Comparison of ENCODE assay signal across 12 cellular contexts in genomic region chr1:209815931-209816338, GRCh38. TPM values are rescaled to one million over a fixed set of nuclear protein-coding genes. Genes with fewer than 3 reads are reported as not detected.
DNase-seq lines count a peak whose midpoint lies in the region; ATAC-seq and TF ChIP-seq lines count a peak whose summit lies in the region.
"Had no signal": no experiment of that assay in that cellular context is flagged by ENCODE, and none has a peak within 500 bp of the region (broad histone marks: within the 10 kb centered on the region; RNA-seq: fewer than 3 reads in every experiment).

No MANE protein-coding gene starts in this region.

- peak overlapping the region; percentile 74 for H3K27ac Mint-ChIP-seq in activated T-helper 17 cell treated with anti-CD3 and anti-CD28 coated beads, Interleukin-2, amount 50 U/mL, for 72 hours
- H3K27ac Mint-ChIP-seq in osteocyte (ENCODE audit: unreplicated experiment) = no peak overlapping the region

- H3K27me3 Mint-ChIP-seq in activated T-helper 17 cell treated with anti-CD3 and anti-CD28 coated beads, Interleukin-2, amount 50 U/mL, for 72 hours = peaks cover 1% of the 10 kb centered on the region
- peaks cover 37% of the 10 kb centered on the region for H3K27me3 Mint-ChIP-seq in osteocyte (ENCODE audit: unreplicated experiment)

- peak overlapping the region; percentile 49 for H3K4me3 Mint-ChIP-seq in activated T-helper 17 cell treated with anti-CD3 and anti-CD28 coated beads, Interleukin-2, amount 50 U/mL, for 72 hours
- no peak overlapping the region for H3K4me3 Mint-ChIP-seq in osteocyte (ENCODE audit: unreplicated experiment)

- H3K9me3 Mint-ChIP-seq in activated T-helper 17 cell treated with anti-CD3 and anti-CD28 coated beads, Interleukin-2, amount 50 U/mL, for 72 hours = no peaks in the 10 kb centered on the region
- H3K9me3 Mint-ChIP-seq in osteocyte (ENCODE audit: unreplicated experiment) = no peaks in the 10 kb centered on the region

- H3K4me1 Mint-ChIP-seq in activated T-helper 17 cell treated with anti-CD3 and anti-CD28 coated beads, Interleukin-2, amount 50 U/mL, for 72 hours = no peaks in the 10 kb centered on the region
- H3K4me1 Mint-ChIP-seq in osteocyte (ENCODE audit: unreplicated experiment) = no peaks in the 10 kb centered on the region

- ATAC-seq in activated T-helper 17 cell treated with anti-CD3 and anti-CD28 coated beads, Interleukin-2, amount 50 U/mL, for 72 hours (replicated peaks) = peak; percentile 16
- ATAC-seq: gastrocnemius medialis, psoas muscle had no signal

- H3K36me3 Mint-ChIP-seq in activated T-helper 17 cell treated with anti-CD3 and anti-CD28 coated beads, Interleukin-2, amount 50 U/mL, for 72 hours (ENCODE audit: low read depth) = no peaks in the 10 kb centered on the region
- no peaks in the 10 kb centered on the region for H3K36me3 Mint-ChIP-seq in osteocyte (ENCODE audit: unreplicated experiment)

- peak; percentile 45 for DNase-seq in COLO668 (lab: John Stamatoyannopoulos, UW; ENCODE audit: unreplicated experiment)
- DNase-seq in HT-29 (ENCODE audit: low spot score) = peak; percentile 23
- peak; percentile 73 for DNase-seq in islet precursor cell
- DNase-seq in central memory CD4-positive, alpha-beta T cell = no peak
- DNase-seq in AG08395 (ENCODE audit: low spot score) = no peak
- DNase-seq in NCI-H2081 treated with DMSO at 0.1 percent for 48 hours (lab: John Stamatoyannopoulos, UW) = no peak
- DNase-seq in osteocyte (ENCODE audit: extremely low spot score, unreplicated experiment) = no peak
- DNase-seq: gastrocnemius medialis, psoas muscle, RPMI8226 had no signal

- TF ChIP-seq CTCF in osteocyte (IDR thresholded peaks at IDR 0.05) = no peak

RNA-seq across cellular contexts. Expression of gene IRF6, which starts 10.0 kb away (rescaled TPM):
- total RNA-seq in HT-29 (2014; rRNA removed; shearing (Covaris generic)) = 30.2 and 32.7 TPM in 2 replicates
- 1 to 10 TPM in 1 of 2 donors, under 1 TPM in 1; 0.35 to 1.7 TPM for total RNA-seq in activated T-helper 17 cell treated with anti-CD3 and anti-CD28 coated beads, Interleukin-2, amount 50 U/mL, for 72 hours
- 0.13 TPM in 1 of 2 replicates, not detected in the other for total RNA-seq in osteocyte
- total RNA-seq: T-helper 2 cell treated with Interferon-gamma antibody and Interleukin-4, amounts not matched to agents 100 ng/mL and 5 ng/mL, for 36 hours had no signal

RNA-seq across cellular contexts. Expression of gene UTP25, which starts 11.8 kb away (rescaled TPM):
- total RNA-seq in HT-29 (2014; rRNA removed; shearing (Covaris generic)) = 6.7 and 7.2 TPM in 2 replicates
- 10 to 100 TPM; 12.0 to 17.5 TPM for total RNA-seq in activated T-helper 17 cell treated with anti-CD3 and anti-CD28 coated beads, Interleukin-2, amount 50 U/mL, for 72 hours
- total RNA-seq in osteocyte = 7.1 and 7.3 TPM in 2 replicates

RNA-seq across cellular contexts. Expression of gene C1orf74, which starts 31.6 kb away (rescaled TPM):
- 1.8 and 2.6 TPM in 2 replicates for total RNA-seq in HT-29 (2014; rRNA removed; shearing (Covaris generic))
- 1 to 10 TPM; 2.5 to 3.8 TPM for total RNA-seq in activated T-helper 17 cell treated with anti-CD3 and anti-CD28 coated beads, Interleukin-2, amount 50 U/mL, for 72 hours
- total RNA-seq in osteocyte = 1.6 TPM in 2 replicates

Comparison
In these comparisons a context has a peak if more than half of its experiments do, and no peak if none do; other contexts are left out.
1. DNase-seq: peak in COLO668 (single experiment), HT-29 (single experiment) and islet precursor cell (single experiment); none in central memory CD4-positive, alpha-beta T cell (single experiment), AG08395 (single experiment), NCI-H2081 treated with DMSO at 0.1 percent for 48 hours (single experiment) and osteocyte (single experiment).
2. RNA of gene IRF6, which starts 10.0 kb away (total RNA-seq): 30.2 to 32.7 TPM in HT-29; 0.35 to 1.7 TPM in activated T-helper 17 cell treated with anti-CD3 and anti-CD28 coated beads, Interleukin-2, amount 50 U/mL, for 72 hours and 0.13 TPM in osteocyte; every median in the first group is over 10 times any median in the second.